13 cellular contexts compared by ENCODE assay signal in the genomic region with DNA sequence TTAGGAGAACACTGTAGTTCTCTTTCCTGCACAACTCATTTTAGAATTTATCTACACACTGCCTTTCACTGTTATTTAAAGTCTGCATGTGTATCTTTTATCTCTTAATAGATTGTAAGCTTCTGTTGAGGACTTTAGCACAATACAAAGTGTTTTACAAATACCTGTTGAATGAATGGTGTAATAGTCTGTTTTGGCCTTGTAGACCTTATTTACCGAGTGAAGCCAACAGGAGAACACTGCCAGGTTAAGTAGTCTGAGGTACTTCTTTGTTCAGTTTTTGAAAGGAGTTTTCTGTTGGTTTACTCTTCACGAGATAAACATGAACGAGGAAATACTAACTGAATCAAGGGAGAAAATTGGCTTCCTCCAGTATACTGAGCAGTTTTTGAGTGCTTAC. TPM values are rescaled to one million over a fixed set of nuclear protein-coding genes. Genes with fewer than 3 reads are reported as not detected.
DNase-seq lines count a peak whose midpoint lies in the region; ATAC-seq, FAIRE-seq and TF ChIP-seq lines count a peak whose summit lies in the region.
"Had no signal": no experiment of that assay in that cellular context is flagged by ENCODE, and none has a peak within 500 bp of the region (broad histone marks: within the 10 kb centered on the region; RNA-seq: fewer than 3 reads in every experiment).

No MANE protein-coding gene starts in this region.

- DNase-seq in left ventricle myocardium inferior (no peak), Right ventricle myocardium inferior (ENCODE audit: missing footprints) (no peak), HepG2 (ENCODE audit: low spot score) (peak; percentile 90), RPMI8226 (no peak), dedifferentiated amniotic fluid mesenchymal stem cell (ENCODE audit: extremely low spot score) (no peak)
- no peak for DNase-seq in stimulated activated CD4-positive, alpha-beta T cell treated with anti-CD3 and anti-CD28 coated beads, Interleukin-4, amount 100 ng/mL, for 1 hour
- DNase-seq: activated CD4-positive, alpha-beta T cell treated with anti-CD3 and anti-CD28 coated beads for 48 hours; activated effector memory CD4-positive, alpha-beta T cell treated with Interleukin-2 at 50 U/mL for 16 hours; DMS79; NCI-H446 treated with DMSO at 0.1 percent for 48 hours; sigmoid colon had no signal

- no peak for TF ChIP-seq POLR2A in HepG2 (IDR thresholded peaks at IDR 0.05; ENCODE audit: insufficient read depth in 1 of 2, low read depth in 2 of 2, low read length in 2 of 2)

- no peaks in the 10 kb centered on the region for H3K27me3 ChIP-seq in left ventricle myocardium inferior (ENCODE audit: low read depth)
- H3K27me3 ChIP-seq in HepG2 (ENCODE audit: control insufficient read depth in 1 of 2, insufficient read depth in 2 of 2, low read length in 2 of 2): no peaks in the 10 kb centered on the region
- H3K27me3 ChIP-seq: sigmoid colon had no signal

- in situ Hi-C loops in HepG2 (cut with HindIII; ENCODE audit: extremely low pct_ligation_motif_present, low pct_unique_long_range_greater_than_20kb): no loop called here

- no TSS peak for BruUV-seq in HepG2 (replicated peaks; lab: Mats Ljungman, UMichigan)

- peak overlapping the region; percentile 57 for H3K4me2 ChIP-seq in HepG2 (ENCODE audit: low read depth, low read length)

- H3K36me3 ChIP-seq in left ventricle myocardium inferior: peaks cover 5% of the 10 kb centered on the region
- H3K36me3 ChIP-seq in HepG2 (replicated peaks in 1 of 2; ENCODE audit: control insufficient read depth in 1 of 2, insufficient read depth in 2 of 2, low read length in 2 of 2): 0 out of 5 replicates have a peak, but pooled peaks cover 0 to 4% of the 10 kb centered on the region in 2 experiments

- peaks cover 77% of the 10 kb centered on the region for H3K4me1 ChIP-seq in left ventricle myocardium inferior
- H3K4me1 ChIP-seq in HepG2 (ENCODE audit: insufficient read depth, low read length): peaks cover 76% of the 10 kb centered on the region

- H2AFZ ChIP-seq in HepG2 (ENCODE audit: low read length): no peak overlapping the region

- no peaks in the 10 kb centered on the region for H3K9me3 ChIP-seq in left ventricle myocardium inferior (replicated peaks)
- no peaks in the 10 kb centered on the region for H3K9me3 ChIP-seq in HepG2 (ENCODE audit: low read length)
- H3K9me3 ChIP-seq: sigmoid colon had no signal

- intact Hi-C loops in left ventricle myocardium inferior (cut with micrococcal nuclease) (no loop called here), Right ventricle myocardium inferior (cut with DNase I) (no loop called here), HepG2 (cut with micrococcal nuclease; ENCODE audit: unreplicated experiment) (loop anchor here (2.0 kb wide), 1 partner anchor 30 kb away; the partner anchor contains the start of gene SIK2)

- POLR2A ChIA-PET in HepG2 (lab: Yijun Ruan, JAX): interaction anchor here (0.8 to 1.6 kb wide), 2 partner anchors 10 to 29 kb away, joined by 3 to 4 read pairs; no protein-coding TSS in a partner anchor

- FAIRE-seq in HepG2 (lab: Jason Lieb, UNC): peak; percentile 12

- TF ChIP-seq CTCF in left ventricle myocardium inferior (IDR thresholded peaks at IDR 0.05; ENCODE audit: borderline replicate concordance) (no peak), VCaP (conservative IDR thresholded peaks at IDR 0.05) (no peak), HepG2 (CRISPR knock-in tag; IDR thresholded peaks at IDR 0.05) (no peak)

- WGBS in HepG2 (ENCODE audit: low lambda C conversion rate): 0% methylated on average over 3 of the region's 3 CpGs

- H3K79me2 ChIP-seq in HepG2 (ENCODE audit: insufficient read depth, low read length): no peaks in the 10 kb centered on the region

- peak in 1 of 2 experiments; percentile 90; a peak in 3 of 4 replicates for TF ChIP-seq EP300 in HepG2 (IDR thresholded peaks at IDR 0.05; ENCODE audit: low read depth in 2 of 2, low read length in 2 of 2)
- peak; percentile 72; the same call in 1 of the 2 replicates for TF ChIP-seq EP300 in HepG2 (CRISPR knock-in tag; IDR thresholded peaks at IDR 0.05; ENCODE audit: borderline replicate concordance)

- H3K9ac ChIP-seq in HepG2 (ENCODE audit: insufficient read depth, low read depth, low read length): no peak overlapping the region; the same call in 1 of the 2 replicates

- ATAC-seq in Right ventricle myocardium inferior: no peak
- ATAC-seq in HepG2: peak; percentile 92
- no peak for ATAC-seq in HG03432 (IDR thresholded peaks at IDR 0.05; ENCODE audit: unreplicated experiment)

- CTCF ChIA-PET in HepG2 (lab: Yijun Ruan, JAX; ENCODE audit: low intra/inter-chr PET ratio, low total read pairs): no interaction called here

- H4K20me1 ChIP-seq in HepG2 (ENCODE audit: insufficient read depth, low read length): no peaks in the 10 kb centered on the region

- H3K27ac ChIP-seq in left ventricle myocardium inferior (replicated peaks) (peak overlapping the region; percentile 54), VCaP (peak overlapping the region; percentile 52), HepG2 (ENCODE audit: extremely low read length, insufficient read depth, low read length) (peak overlapping the region; percentile 70)

- no peak for TF ChIP-seq RAD21 in HepG2 (CRISPR knock-in tag; IDR thresholded peaks at IDR 0.05)

- H3K4me3 ChIP-seq in left ventricle myocardium inferior: no peak overlapping the region
- peak overlapping the region in 2 of 3 experiments; percentile 5 to 13; a peak in 1 of 6 replicates for H3K4me3 ChIP-seq in HepG2 (replicated peaks in 1 of 3; ENCODE audit: insufficient read depth in 1 of 3, low read depth in 2 of 3, low read length in 3 of 3)
- H3K4me3 ChIP-seq: sigmoid colon had no signal

TF ChIP-seq in HepG2, 621 proteins besides CTCF, POLR2A, EP300 and RAD21 (continues in another document):
- TF ChIP-seq SKIL (CRISPR knock-in tag; IDR thresholded peaks at IDR 0.05; ENCODE audit: borderline replicate concordance) (peak; percentile 71; the same call in 1 of the 2 replicates), ZFP90 (CRISPR knock-in tag; IDR thresholded peaks at IDR 0.05; ENCODE audit: borderline replicate concordance) (no peak), SCMH1 (CRISPR knock-in tag; IDR thresholded peaks at IDR 0.05; ENCODE audit: borderline replicate concordance) (no peak), SP5 (CRISPR knock-in tag; IDR thresholded peaks at IDR 0.05; ENCODE audit: borderline replicate concordance, low read depth) (no peak), ZSCAN30 (CRISPR knock-in tag; IDR thresholded peaks at IDR 0.05) (no peak), ZIK1 (CRISPR knock-in tag; IDR thresholded peaks at IDR 0.05; ENCODE audit: borderline replicate concordance, low read depth) (no peak), FOXK2 (IDR thresholded peaks at IDR 0.05) (peak; percentile 74; the same call in 1 of the 2 replicates), SP4 (CRISPR knock-in tag; IDR thresholded peaks at IDR 0.05) (no peak), ZNF850 (CRISPR knock-in tag; conservative IDR thresholded peaks at IDR 0.05) (no peak), PCBP2 (optimal IDR thresholded peaks at IDR 0.05; ENCODE audit: low read depth, low read length, poor library complexity, severe bottlenecking) (no peak)

RNA-seq across cellular contexts. Expression of gene SIK2, which starts 31.0 kb away (rescaled TPM):
- total RNA-seq in left ventricle myocardium inferior (16.3 TPM), Right ventricle myocardium inferior (15.9 TPM), HepG2 (2016; rRNA removed; fragmentation: Illumina TruSeq; extraction: Trizol) (8.1 and 11.0 TPM in 2 replicates)
- total RNA-seq in HepG2 (2016; cell fraction: cytosol; rRNA removed; fragmentation: Illumina TruSeq; extraction: Trizol; ENCODE audit: low read depth): 1.0 and 1.2 TPM in 2 replicates
- 8.6 and 10.1 TPM in 2 replicates for total RNA-seq in HepG2 (2016; cell fraction: insoluble cytoplasmic fraction; rRNA removed; fragmentation: Illumina TruSeq; extraction: Trizol)
- 4.9 TPM in 2 replicates for total RNA-seq in HepG2 (2016; cell fraction: membrane; rRNA removed; fragmentation: Illumina TruSeq; extraction: Trizol)
- 7.5 and 8.5 TPM in 2 replicates for total RNA-seq in HepG2 (2016; cell fraction: nucleus; rRNA removed; fragmentation: Illumina TruSeq; extraction: Trizol)
- polyA plus RNA-seq in HepG2 (2011; rRNA removed): 11.5 and 15.4 TPM in 2 replicates
- 7.5 and 8.1 TPM in 2 replicates for polyA plus RNA-seq in HepG2 (2011; cell fraction: cytosol; rRNA removed)
- polyA plus RNA-seq in HepG2 (2011; cell fraction: nucleus; rRNA removed): 6.6 and 9.5 TPM in 2 replicates
- 7.1 and 8.4 TPM in 2 replicates for polyA plus RNA-seq in HepG2 (2012)
- 0.48 and 0.64 TPM in 2 replicates for polyA plus RNA-seq in HepG2 (2016; cell fraction: cytosol; fragmentation: Illumina TruSeq; extraction: Trizol; ENCODE audit: low read depth)
- 7.0 and 8.4 TPM in 2 replicates for polyA plus RNA-seq in HepG2 (2016; cell fraction: insoluble cytoplasmic fraction; fragmentation: Illumina TruSeq; extraction: Trizol; ENCODE audit: low read depth)
- 1.7 and 2.0 TPM in 2 replicates for polyA plus RNA-seq in HepG2 (2016; cell fraction: membrane; fragmentation: Illumina TruSeq; extraction: Trizol; ENCODE audit: low read depth)
- polyA plus RNA-seq in HepG2 (2016; cell fraction: nucleus; fragmentation: Illumina TruSeq; extraction: Trizol; ENCODE audit: insufficient read depth, low read depth): 7.7 and 13.1 TPM in 2 replicates
- polyA minus RNA-seq in HepG2 (2011; rRNA and poly(A)+ RNA removed; ENCODE audit: low replicate concordance): 21.7 and 23.9 TPM in 2 replicates
- polyA minus RNA-seq in HepG2 (2011; cell fraction: cytosol; rRNA and poly(A)+ RNA removed): 8.0 and 8.5 TPM in 2 replicates
- 10.3 and 10.8 TPM in 2 replicates for polyA minus RNA-seq in HepG2 (2011; cell fraction: nucleus; rRNA and poly(A)+ RNA removed)
